In the genomic region with DNA sequence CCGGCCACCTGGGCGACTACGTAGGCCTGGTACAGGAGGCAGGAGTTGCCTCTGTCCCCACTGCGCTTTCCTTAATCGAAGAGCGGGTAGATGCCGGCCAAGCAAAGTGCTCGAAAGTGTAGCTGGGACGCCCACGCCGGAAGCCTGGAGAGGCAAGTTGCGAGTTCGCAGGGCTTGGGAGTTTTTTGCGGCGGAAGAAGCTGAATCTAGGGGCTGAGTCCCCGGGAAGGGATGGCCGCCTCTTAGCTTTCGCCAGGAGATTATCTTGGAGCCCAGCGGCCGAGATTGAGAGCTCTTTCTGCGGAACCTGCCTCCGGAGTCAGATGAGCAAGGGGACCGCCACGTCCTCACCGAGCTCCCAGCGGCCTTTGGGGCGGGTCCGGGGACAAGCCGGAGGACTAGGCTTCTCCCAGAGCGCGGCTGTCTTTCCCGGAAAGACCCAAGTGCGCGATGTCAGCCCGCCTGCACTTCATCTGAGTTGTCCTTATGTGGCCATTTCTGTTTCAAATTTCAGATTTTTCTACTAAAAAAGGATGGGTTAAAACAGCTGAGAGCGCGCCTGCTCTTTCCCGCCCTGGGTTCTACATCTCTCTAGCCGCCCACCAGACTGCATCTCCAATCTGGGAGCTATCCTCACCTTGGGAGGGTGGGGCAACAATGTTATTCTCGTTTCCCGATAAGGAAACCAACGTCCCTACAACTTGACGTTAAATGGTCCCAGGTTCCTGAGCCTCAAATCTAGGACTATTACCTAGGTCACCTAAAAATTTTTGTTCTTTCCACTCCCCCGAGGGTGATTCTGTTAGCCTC, we compare ENCODE assay signal across 1 cellular context.
TF ChIP-seq lines count a peak whose summit lies in the region.

No MANE protein-coding gene starts in this region.

TF ChIP-seq in H1, 55 proteins besides CTCF, POLR2A, EP300 and RAD21:
- TF ChIP-seq BCL11A (IDR thresholded peaks at IDR 0.05; ENCODE audit: low read depth in 2 of 2, low read length in 2 of 2) (no peak), SAP30 (IDR thresholded peaks at IDR 0.05; ENCODE audit: insufficient read depth, insufficient replicate concordance, low read length) (no peak), CREB1 (IDR thresholded peaks at IDR 0.05) (no peak), ZNF274 (IDR thresholded peaks at IDR 0.05; ENCODE audit: borderline replicate concordance, extremely low read depth, low read length) (no peak), CBX5 (IDR thresholded peaks at IDR 0.05; ENCODE audit: low read depth, low read length) (no peak), BRCA1 (IDR thresholded peaks at IDR 0.05; ENCODE audit: low read depth, low read length) (no peak), EZH2 (IDR thresholded peaks at IDR 0.05; ENCODE audit: low read depth, low read length, severe bottlenecking) (peak; percentile 91), SUZ12 (IDR thresholded peaks at IDR 0.05; ENCODE audit: low read length) (peak; percentile 92; the same call in 1 of the 2 replicates), SP2 (IDR thresholded peaks at IDR 0.05; ENCODE audit: low read length) (no peak), POU5F1 (IDR thresholded peaks at IDR 0.05; ENCODE audit: low read depth, low read length) (no peak), HDAC6 (IDR thresholded peaks at IDR 0.05; ENCODE audit: low read depth, low read length) (no peak), KDM1A (IDR thresholded peaks at IDR 0.05; ENCODE audit: borderline replicate concordance, low read length) (no peak), GABPA (IDR thresholded peaks at IDR 0.05; ENCODE audit: borderline replicate concordance, insufficient read depth, low read length) (no peak), CBX8 (IDR thresholded peaks at IDR 0.05; ENCODE audit: borderline replicate concordance, low read depth, low read length) (no peak), RNF2 (IDR thresholded peaks at IDR 0.05; ENCODE audit: borderline replicate concordance, low read depth, low read length, missing control alignments, poor library complexity, severe bottlenecking) (peak; percentile 56), MAFK (IDR thresholded peaks at IDR 0.05; ENCODE audit: low read depth, low read length) (no peak), ASH2L (IDR thresholded peaks at IDR 0.05; ENCODE audit: low read length) (no peak), KDM4A (IDR thresholded peaks at IDR 0.05; ENCODE audit: low read depth, low read length, severe bottlenecking) (peak; percentile 8), SP4 (IDR thresholded peaks at IDR 0.05; ENCODE audit: low read length) (no peak), YY1 (IDR thresholded peaks at IDR 0.05; ENCODE audit: low read depth, low read length) (no peak), EGR1 (IDR thresholded peaks at IDR 0.05; ENCODE audit: borderline replicate concordance, low read depth, low read length) (peak; percentile 20; the same call in 1 of the 2 replicates), PHF8 (conservative IDR thresholded peaks at IDR 0.05; ENCODE audit: low read depth, low read length) (no peak), TAF7 (optimal IDR thresholded peaks at IDR 0.05; ENCODE audit: borderline replicate concordance, low read depth, low read length) (no peak), HDAC2 (IDR thresholded peaks at IDR 0.05; ENCODE audit: borderline replicate concordance in 1 of 2, low read depth in 2 of 2, low read length in 2 of 2) (no peak)
- TF ChIP-seq, protein P1, sequence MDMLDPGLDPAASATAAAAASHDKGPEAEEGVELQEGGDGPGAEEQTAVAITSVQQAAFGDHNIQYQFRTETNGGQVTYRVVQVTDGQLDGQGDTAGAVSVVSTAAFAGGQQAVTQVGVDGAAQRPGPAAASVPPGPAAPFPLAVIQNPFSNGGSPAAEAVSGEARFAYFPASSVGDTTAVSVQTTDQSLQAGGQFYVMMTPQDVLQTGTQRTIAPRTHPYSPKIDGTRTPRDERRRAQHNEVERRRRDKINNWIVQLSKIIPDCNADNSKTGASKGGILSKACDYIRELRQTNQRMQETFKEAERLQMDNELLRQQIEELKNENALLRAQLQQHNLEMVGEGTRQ (IDR thresholded peaks at IDR 0.05; ENCODE audit: low read length), result no peak
- TF ChIP-seq, protein P2, sequence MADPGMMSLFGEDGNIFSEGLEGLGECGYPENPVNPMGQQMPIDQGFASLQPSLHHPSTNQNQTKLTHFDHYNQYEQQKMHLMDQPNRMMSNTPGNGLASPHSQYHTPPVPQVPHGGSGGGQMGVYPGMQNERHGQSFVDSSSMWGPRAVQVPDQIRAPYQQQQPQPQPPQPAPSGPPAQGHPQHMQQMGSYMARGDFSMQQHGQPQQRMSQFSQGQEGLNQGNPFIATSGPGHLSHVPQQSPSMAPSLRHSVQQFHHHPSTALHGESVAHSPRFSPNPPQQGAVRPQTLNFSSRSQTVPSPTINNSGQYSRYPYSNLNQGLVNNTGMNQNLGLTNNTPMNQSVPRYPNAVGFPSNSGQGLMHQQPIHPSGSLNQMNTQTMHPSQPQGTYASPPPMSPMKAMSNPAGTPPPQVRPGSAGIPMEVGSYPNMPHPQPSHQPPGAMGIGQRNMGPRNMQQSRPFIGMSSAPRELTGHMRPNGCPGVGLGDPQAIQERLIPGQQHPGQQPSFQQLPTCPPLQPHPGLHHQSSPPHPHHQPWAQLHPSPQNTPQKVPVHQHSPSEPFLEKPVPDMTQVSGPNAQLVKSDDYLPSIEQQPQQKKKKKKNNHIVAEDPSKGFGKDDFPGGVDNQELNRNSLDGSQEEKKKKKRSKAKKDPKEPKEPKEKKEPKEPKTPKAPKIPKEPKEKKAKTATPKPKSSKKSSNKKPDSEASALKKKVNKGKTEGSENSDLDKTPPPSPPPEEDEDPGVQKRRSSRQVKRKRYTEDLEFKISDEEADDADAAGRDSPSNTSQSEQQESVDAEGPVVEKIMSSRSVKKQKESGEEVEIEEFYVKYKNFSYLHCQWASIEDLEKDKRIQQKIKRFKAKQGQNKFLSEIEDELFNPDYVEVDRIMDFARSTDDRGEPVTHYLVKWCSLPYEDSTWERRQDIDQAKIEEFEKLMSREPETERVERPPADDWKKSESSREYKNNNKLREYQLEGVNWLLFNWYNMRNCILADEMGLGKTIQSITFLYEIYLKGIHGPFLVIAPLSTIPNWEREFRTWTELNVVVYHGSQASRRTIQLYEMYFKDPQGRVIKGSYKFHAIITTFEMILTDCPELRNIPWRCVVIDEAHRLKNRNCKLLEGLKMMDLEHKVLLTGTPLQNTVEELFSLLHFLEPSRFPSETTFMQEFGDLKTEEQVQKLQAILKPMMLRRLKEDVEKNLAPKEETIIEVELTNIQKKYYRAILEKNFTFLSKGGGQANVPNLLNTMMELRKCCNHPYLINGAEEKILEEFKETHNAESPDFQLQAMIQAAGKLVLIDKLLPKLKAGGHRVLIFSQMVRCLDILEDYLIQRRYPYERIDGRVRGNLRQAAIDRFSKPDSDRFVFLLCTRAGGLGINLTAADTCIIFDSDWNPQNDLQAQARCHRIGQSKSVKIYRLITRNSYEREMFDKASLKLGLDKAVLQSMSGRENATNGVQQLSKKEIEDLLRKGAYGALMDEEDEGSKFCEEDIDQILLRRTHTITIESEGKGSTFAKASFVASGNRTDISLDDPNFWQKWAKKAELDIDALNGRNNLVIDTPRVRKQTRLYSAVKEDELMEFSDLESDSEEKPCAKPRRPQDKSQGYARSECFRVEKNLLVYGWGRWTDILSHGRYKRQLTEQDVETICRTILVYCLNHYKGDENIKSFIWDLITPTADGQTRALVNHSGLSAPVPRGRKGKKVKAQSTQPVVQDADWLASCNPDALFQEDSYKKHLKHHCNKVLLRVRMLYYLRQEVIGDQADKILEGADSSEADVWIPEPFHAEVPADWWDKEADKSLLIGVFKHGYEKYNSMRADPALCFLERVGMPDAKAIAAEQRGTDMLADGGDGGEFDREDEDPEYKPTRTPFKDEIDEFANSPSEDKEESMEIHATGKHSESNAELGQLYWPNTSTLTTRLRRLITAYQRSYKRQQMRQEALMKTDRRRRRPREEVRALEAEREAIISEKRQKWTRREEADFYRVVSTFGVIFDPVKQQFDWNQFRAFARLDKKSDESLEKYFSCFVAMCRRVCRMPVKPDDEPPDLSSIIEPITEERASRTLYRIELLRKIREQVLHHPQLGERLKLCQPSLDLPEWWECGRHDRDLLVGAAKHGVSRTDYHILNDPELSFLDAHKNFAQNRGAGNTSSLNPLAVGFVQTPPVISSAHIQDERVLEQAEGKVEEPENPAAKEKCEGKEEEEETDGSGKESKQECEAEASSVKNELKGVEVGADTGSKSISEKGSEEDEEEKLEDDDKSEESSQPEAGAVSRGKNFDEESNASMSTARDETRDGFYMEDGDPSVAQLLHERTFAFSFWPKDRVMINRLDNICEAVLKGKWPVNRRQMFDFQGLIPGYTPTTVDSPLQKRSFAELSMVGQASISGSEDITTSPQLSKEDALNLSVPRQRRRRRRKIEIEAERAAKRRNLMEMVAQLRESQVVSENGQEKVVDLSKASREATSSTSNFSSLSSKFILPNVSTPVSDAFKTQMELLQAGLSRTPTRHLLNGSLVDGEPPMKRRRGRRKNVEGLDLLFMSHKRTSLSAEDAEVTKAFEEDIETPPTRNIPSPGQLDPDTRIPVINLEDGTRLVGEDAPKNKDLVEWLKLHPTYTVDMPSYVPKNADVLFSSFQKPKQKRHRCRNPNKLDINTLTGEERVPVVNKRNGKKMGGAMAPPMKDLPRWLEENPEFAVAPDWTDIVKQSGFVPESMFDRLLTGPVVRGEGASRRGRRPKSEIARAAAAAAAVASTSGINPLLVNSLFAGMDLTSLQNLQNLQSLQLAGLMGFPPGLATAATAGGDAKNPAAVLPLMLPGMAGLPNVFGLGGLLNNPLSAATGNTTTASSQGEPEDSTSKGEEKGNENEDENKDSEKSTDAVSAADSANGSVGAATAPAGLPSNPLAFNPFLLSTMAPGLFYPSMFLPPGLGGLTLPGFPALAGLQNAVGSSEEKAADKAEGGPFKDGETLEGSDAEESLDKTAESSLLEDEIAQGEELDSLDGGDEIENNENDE (IDR thresholded peaks at IDR 0.05; ENCODE audit: insufficient replicate concordance, low read length), result no peak
- TF ChIP-seq, protein P3, sequence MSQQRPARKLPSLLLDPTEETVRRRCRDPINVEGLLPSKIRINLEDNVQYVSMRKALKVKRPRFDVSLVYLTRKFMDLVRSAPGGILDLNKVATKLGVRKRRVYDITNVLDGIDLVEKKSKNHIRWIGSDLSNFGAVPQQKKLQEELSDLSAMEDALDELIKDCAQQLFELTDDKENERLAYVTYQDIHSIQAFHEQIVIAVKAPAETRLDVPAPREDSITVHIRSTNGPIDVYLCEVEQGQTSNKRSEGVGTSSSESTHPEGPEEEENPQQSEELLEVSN (IDR thresholded peaks at IDR 0.05), result no peak
- TF ChIP-seq, protein P4, sequence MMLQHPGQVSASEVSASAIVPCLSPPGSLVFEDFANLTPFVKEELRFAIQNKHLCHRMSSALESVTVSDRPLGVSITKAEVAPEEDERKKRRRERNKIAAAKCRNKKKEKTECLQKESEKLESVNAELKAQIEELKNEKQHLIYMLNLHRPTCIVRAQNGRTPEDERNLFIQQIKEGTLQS (IDR thresholded peaks at IDR 0.05; ENCODE audit: insufficient read depth, low read depth, low read length), result no peak
